ENCODE assay signal across 8 cellular contexts in genomic region chr6:33364460-33365231, GRCh38. TPM values are rescaled to one million over a fixed set of nuclear protein-coding genes. Genes with fewer than 3 reads are reported as not detected.
DNase-seq lines count a peak whose midpoint lies in the region; ATAC-seq and TF ChIP-seq lines count a peak whose summit lies in the region.
"Not testable (repeated sequence)": the region's sequence is repeated elsewhere in the genome, so short reads cannot be mapped to it uniquely, and the experiment has no call there.

No MANE protein-coding gene starts in this region.

- TF ChIP-seq RAD21 in HCT116 (IDR thresholded peaks at IDR 0.05; ENCODE audit: low read depth) = not testable (repeated sequence)

- RAD21 ChIA-PET in HCT116 (lab: Charles Lee; ENCODE audit: low non-redundant PET in 1 of 2, low total read pairs in 2 of 2, uncharacterized antibody in 2 of 2, unreplicated experiment in 2 of 2) = not testable (repeated sequence)

- CTCF ChIA-PET in HCT116 (lab: Charles Lee) = interaction anchor here (0.7 to 1.4 kb wide), 3 partner anchors 10 to 205 kb away, joined by 3 to 7 read pairs (median 3); no protein-coding TSS in a partner anchor
- CTCF ChIA-PET in PC-3 (lab: Charles Lee) = interaction anchor here (0.9 kb wide), 1 partner anchor 19 kb away, joined by 7 read pairs; no protein-coding TSS in a partner anchor

- H3K79me2 ChIP-seq in HCT116 (ENCODE audit: insufficient read depth, low read length); PC-3 (ENCODE audit: low read length): not testable (repeated sequence)

- H3K4me2 ChIP-seq in HCT116 (ENCODE audit: low read length) = peak overlapping the region; percentile 28; the same call in 1 of the 2 replicates
- H3K4me2 ChIP-seq in PC-3 (ENCODE audit: low read length) = not testable (repeated sequence)

- H3K27ac ChIP-seq in HCT116 (ENCODE audit: low read depth, low read length); PC-3 (ENCODE audit: low read length): not testable (repeated sequence)

- H4K20me1 ChIP-seq in HCT116 (ENCODE audit: insufficient read depth); PC-3 (ENCODE audit: low read length): not testable (repeated sequence)

- H3K36me3 ChIP-seq in HCT116 (ENCODE audit: control insufficient read depth in 1 of 2, insufficient read depth in 2 of 2, low read length in 2 of 2); PC-3 (ENCODE audit: low read depth, low read length): not testable (repeated sequence)

- H3K9ac ChIP-seq in HCT116 (ENCODE audit: low read length); PC-3 (ENCODE audit: low read length): not testable (repeated sequence)

- not testable (repeated sequence) for H3F3A ChIP-seq in PC-3 (ENCODE audit: low read length, unreplicated experiment)

- H2AFZ ChIP-seq in HCT116 (ENCODE audit: low read depth, low read length, poor library complexity, severe bottlenecking) = peak overlapping the region; percentile 88
- H2AFZ ChIP-seq in PC-3 (ENCODE audit: low read length) = not testable (repeated sequence)

- not testable (repeated sequence) for H3K9me3 ChIP-seq in HCT116 (ENCODE audit: control insufficient read depth in 1 of 2, insufficient read depth in 1 of 2, low read depth in 1 of 2, low read length in 2 of 2); PC-3 (ENCODE audit: low read length)

- not testable (repeated sequence) for H3K9me2 ChIP-seq in HCT116 (ENCODE audit: insufficient read depth); PC-3 (replicated peaks; ENCODE audit: low read length)

- peaks cover 7 to 12% of the 10 kb centered on the region in 2 experiments; a peak in 3 of 4 replicates for H3K4me1 ChIP-seq in HCT116 (ENCODE audit: control insufficient read depth in 1 of 2, insufficient read depth in 2 of 2, low read length in 2 of 2)
- H3K4me1 ChIP-seq in PC-3 (ENCODE audit: insufficient read depth, low read length) = not testable (repeated sequence)

- BruUV-seq in HCT116 (replicated peaks; lab: Mats Ljungman, UMichigan); PC-3 (replicated peaks; lab: Mats Ljungman, UMichigan): not testable (repeated sequence)

- POLR2A ChIA-PET in HCT116 (lab: Charles Lee) = interaction anchor here (1.3 to 1.4 kb wide), 2 partner anchors 10 to 15 kb away, joined by 4 to 5 read pairs; no protein-coding TSS in a partner anchor
- POLR2A ChIA-PET in PC-3 (lab: Charles Lee; ENCODE audit: unreplicated experiment) = interaction anchor here (0.6 to 0.7 kb wide), 3 partner anchors 68 to 1144 kb away, joined by 3 to 14 read pairs (median 6); no protein-coding TSS in a partner anchor

- intact Hi-C loops in HCT116 (cut with micrococcal nuclease); PC-3 (cut with micrococcal nuclease); activated T-helper 1 cell treated with anti-CD3 and anti-CD28 coated beads, Interleukin-12 subunit alpha, Interleukin-12 subunit beta, Interleukin-2, Interleukin-4 antibody, amounts not matched to agents 30 ng/mL and 10 ng/mL and 1 ng/mL, durations not matched to agents 14 hours and 24 hours and 36 hours (cut with micrococcal nuclease): not testable (repeated sequence)

- ATAC-seq in HCT116 = peak; percentile 78
- ATAC-seq in PC-3 = peak; percentile 60

- not testable (repeated sequence) for H3K4me3 ChIP-seq in HCT116 (replicated peaks in 1 of 2; ENCODE audit: low read depth in 1 of 2, low read length in 2 of 2); PC-3 (ENCODE audit: low read length); epithelial cell of esophagus (ENCODE audit: low read length); skeletal muscle cell (ENCODE audit: low read depth, low read length)

- DNase-seq in COLO668 (lab: John Stamatoyannopoulos, UW; ENCODE audit: unreplicated experiment) (peak; percentile 7), HCT116 (ENCODE audit: low read depth, low spot score) (peak; percentile 27), NCI-H2029 (lab: John Stamatoyannopoulos, UW) (peak; percentile 80), PC-3 (peak; percentile 37), epithelial cell of esophagus (ENCODE audit: low read depth) (peak; percentile 8), left kidney (ENCODE audit: low read depth, low spot score) (peak; percentile 93), skeletal muscle cell (ENCODE audit: low read depth) (peak; percentile 45)
- DNase-seq in activated T-helper 1 cell treated with anti-CD3 and anti-CD28 coated beads, Interleukin-12 subunit alpha, Interleukin-12 subunit beta, Interleukin-2, Interleukin-4 antibody, amounts not matched to agents 30 ng/mL and 10 ng/mL and 1 ng/mL, durations not matched to agents 14 hours and 24 hours and 36 hours (ENCODE audit: low spot score) = not testable (repeated sequence)

- H3K9me3 Mint-ChIP-seq in activated T-helper 1 cell treated with anti-CD3 and anti-CD28 coated beads, Interleukin-12 subunit alpha, Interleukin-12 subunit beta, Interleukin-2, Interleukin-4 antibody, amounts not matched to agents 30 ng/mL and 10 ng/mL and 1 ng/mL, durations not matched to agents 14 hours and 24 hours and 36 hours = not testable (repeated sequence)

- H3K4me3 Mint-ChIP-seq in activated T-helper 1 cell treated with anti-CD3 and anti-CD28 coated beads, Interleukin-12 subunit alpha, Interleukin-12 subunit beta, Interleukin-2, Interleukin-4 antibody, amounts not matched to agents 30 ng/mL and 10 ng/mL and 1 ng/mL, durations not matched to agents 14 hours and 24 hours and 36 hours = not testable (repeated sequence)

- TF ChIP-seq CTCF in HCT116 (IDR thresholded peaks at IDR 0.05 in 2 of 3, conservative IDR thresholded peaks at IDR 0.05 in 1 of 3; ENCODE audit: borderline replicate concordance in 1 of 3, insufficient read depth in 1 of 3, low read depth in 2 of 3, low read length in 2 of 3); PC-3 (conservative IDR thresholded peaks at IDR 0.05; ENCODE audit: low read depth, low read length); epithelial cell of esophagus (IDR thresholded peaks at IDR 0.05; ENCODE audit: insufficient read depth, low read depth, low read length, missing control alignments): not testable (repeated sequence)

- not testable (repeated sequence) for H3K27me3 ChIP-seq in HCT116 (ENCODE audit: insufficient read depth, low read length); PC-3 (ENCODE audit: low read length)

- not testable (repeated sequence) for H3K4me1 Mint-ChIP-seq in activated T-helper 1 cell treated with anti-CD3 and anti-CD28 coated beads, Interleukin-12 subunit alpha, Interleukin-12 subunit beta, Interleukin-2, Interleukin-4 antibody, amounts not matched to agents 30 ng/mL and 10 ng/mL and 1 ng/mL, durations not matched to agents 14 hours and 24 hours and 36 hours (ENCODE audit: low read depth)

- not testable (repeated sequence) for H3K27me3 Mint-ChIP-seq in activated T-helper 1 cell treated with anti-CD3 and anti-CD28 coated beads, Interleukin-12 subunit alpha, Interleukin-12 subunit beta, Interleukin-2, Interleukin-4 antibody, amounts not matched to agents 30 ng/mL and 10 ng/mL and 1 ng/mL, durations not matched to agents 14 hours and 24 hours and 36 hours (ENCODE audit: insufficient read depth)

- H3K36me3 Mint-ChIP-seq in activated T-helper 1 cell treated with anti-CD3 and anti-CD28 coated beads, Interleukin-12 subunit alpha, Interleukin-12 subunit beta, Interleukin-2, Interleukin-4 antibody, amounts not matched to agents 30 ng/mL and 10 ng/mL and 1 ng/mL, durations not matched to agents 14 hours and 24 hours and 36 hours (ENCODE audit: low read depth) = not testable (repeated sequence)

- not testable (repeated sequence) for TF ChIP-seq POLR2A in HCT116 (IDR thresholded peaks at IDR 0.05; ENCODE audit: borderline replicate concordance, extremely low read depth, insufficient read depth, insufficient read length)

- H3K27ac Mint-ChIP-seq in activated T-helper 1 cell treated with anti-CD3 and anti-CD28 coated beads, Interleukin-12 subunit alpha, Interleukin-12 subunit beta, Interleukin-2, Interleukin-4 antibody, amounts not matched to agents 30 ng/mL and 10 ng/mL and 1 ng/mL, durations not matched to agents 14 hours and 24 hours and 36 hours = peak overlapping the region; percentile 10

RNA-seq across cellular contexts. Expression of gene KIFC1, which starts 27.0 kb away (rescaled TPM):
- 84.7 TPM for total RNA-seq in HCT116 (2021; ENCODE audit: unreplicated experiment)
- polyA plus RNA-seq in HCT116 (2012) = 98.1 and 101 TPM in 2 replicates
- total RNA-seq in PC-3 (2014; rRNA removed) = 60.6 and 66.7 TPM in 2 replicates
- 54.7 and 59.6 TPM in 2 replicates for total RNA-seq in activated T-helper 1 cell treated with anti-CD3 and anti-CD28 coated beads, Interleukin-12 subunit alpha, Interleukin-12 subunit beta, Interleukin-2, Interleukin-4 antibody, amounts not matched to agents 30 ng/mL and 10 ng/mL and 1 ng/mL, durations not matched to agents 14 hours and 24 hours and 36 hours

RNA-seq across cellular contexts. Expression of gene DAXX, which starts 41.9 kb away (rescaled TPM):
- total RNA-seq in HCT116 (2021; ENCODE audit: unreplicated experiment) (64.9 TPM), PC-3 (2014; rRNA removed) (35.1 and 40.3 TPM in 2 replicates)
- polyA plus RNA-seq in HCT116 (2012) = 45.6 and 54.5 TPM in 2 replicates
- total RNA-seq in activated T-helper 1 cell treated with anti-CD3 and anti-CD28 coated beads, Interleukin-12 subunit alpha, Interleukin-12 subunit beta, Interleukin-2, Interleukin-4 antibody, amounts not matched to agents 30 ng/mL and 10 ng/mL and 1 ng/mL, durations not matched to agents 14 hours and 24 hours and 36 hours = 66.3 and 69.3 TPM in 2 replicates

RNA-seq across cellular contexts. Expression of gene PHF1, which starts 46.2 kb away (rescaled TPM):
- total RNA-seq in HCT116 (2021; ENCODE audit: unreplicated experiment) = 40.2 TPM
- polyA plus RNA-seq in HCT116 (2012) = 44.1 and 49.9 TPM in 2 replicates
- 36.6 and 40.3 TPM in 2 replicates for total RNA-seq in PC-3 (2014; rRNA removed)
- 28.7 and 38.8 TPM in 2 replicates for total RNA-seq in activated T-helper 1 cell treated with anti-CD3 and anti-CD28 coated beads, Interleukin-12 subunit alpha, Interleukin-12 subunit beta, Interleukin-2, Interleukin-4 antibody, amounts not matched to agents 30 ng/mL and 10 ng/mL and 1 ng/mL, durations not matched to agents 14 hours and 24 hours and 36 hours

RNA-seq across cellular contexts. Expression of gene ZBTB22, which starts 47.1 kb away (rescaled TPM):
- total RNA-seq in HCT116 (2021; ENCODE audit: unreplicated experiment) = 11.7 TPM
- polyA plus RNA-seq in HCT116 (2012) = 15.6 and 18.7 TPM in 2 replicates
- 18.8 and 19.8 TPM in 2 replicates for total RNA-seq in PC-3 (2014; rRNA removed)
- total RNA-seq in activated T-helper 1 cell treated with anti-CD3 and anti-CD28 coated beads, Interleukin-12 subunit alpha, Interleukin-12 subunit beta, Interleukin-2, Interleukin-4 antibody, amounts not matched to agents 30 ng/mL and 10 ng/mL and 1 ng/mL, durations not matched to agents 14 hours and 24 hours and 36 hours = 12.5 and 14.7 TPM in 2 replicates

RNA-seq across cellular contexts. Expression of gene TAPBP, which starts 50.8 kb away (rescaled TPM):
- total RNA-seq in HCT116 (2021; ENCODE audit: unreplicated experiment) (80.1 TPM), PC-3 (2014; rRNA removed) (67.2 and 77.8 TPM in 2 replicates)
- polyA plus RNA-seq in HCT116 (2012) = 37.1 and 38.1 TPM in 2 replicates
- total RNA-seq in activated T-helper 1 cell treated with anti-CD3 and anti-CD28 coated beads, Interleukin-12 subunit alpha, Interleukin-12 subunit beta, Interleukin-2, Interleukin-4 antibody, amounts not matched to agents 30 ng/mL and 10 ng/mL and 1 ng/mL, durations not matched to agents 14 hours and 24 hours and 36 hours = 264 and 265 TPM in 2 replicates
